In genomic region chr4:6777636-6778281, GRCh38 we compare ENCODE assay signal across 17 cellular contexts. TPM values are rescaled to one million over a fixed set of nuclear protein-coding genes. Genes with fewer than 3 reads are reported as not detected.
DNase-seq lines count a peak whose midpoint lies in the region; ATAC-seq, FAIRE-seq and TF ChIP-seq lines count a peak whose summit lies in the region.
"Had no signal": no experiment of that assay in that cellular context is flagged by ENCODE, and none has a peak within 500 bp of the region (broad histone marks: within the 10 kb centered on the region; RNA-seq: fewer than 3 reads in every experiment).

No MANE protein-coding gene starts in this region.

- no peaks in the 10 kb centered on the region for H3K27me3 Mint-ChIP-seq in T-helper 1 cell treated with Interleukin-12 subunit alpha and Interleukin-12 subunit beta and Interleukin-4 antibody, amounts not matched to agents 30 μg/mL and 1 μg/mL, for 36 hours (ENCODE audit: low read depth)
- peaks cover 5% of the 10 kb centered on the region for H3K27me3 Mint-ChIP-seq in activated B cell treated with CpG ODN at 0.5 μM for 24 hours
- H3K27me3 Mint-ChIP-seq in neural crest cell (ENCODE audit: low read depth), result peaks cover 12% of the 10 kb centered on the region

- no peaks in the 10 kb centered on the region for H3K36me3 Mint-ChIP-seq in T-helper 1 cell treated with Interleukin-12 subunit alpha and Interleukin-12 subunit beta and Interleukin-4 antibody, amounts not matched to agents 30 μg/mL and 1 μg/mL, for 36 hours (ENCODE audit: low read depth)
- H3K36me3 Mint-ChIP-seq in activated B cell treated with CpG ODN at 0.5 μM for 24 hours (ENCODE audit: low read depth) (no peaks in the 10 kb centered on the region), neural crest cell (ENCODE audit: low read depth) (no peaks in the 10 kb centered on the region)

- no peaks in the 10 kb centered on the region for H3K27me3 ChIP-seq in HL-60 (ENCODE audit: insufficient read depth, poor library complexity, severe bottlenecking)
- H3K27me3 ChIP-seq: colonic mucosa, tibial nerve had no signal

- peak overlapping the region; percentile 32 for H3K27ac ChIP-seq in HL-60 (replicated peaks)
- H3K27ac ChIP-seq: colonic mucosa, tibial nerve had no signal

- H3K9me3 Mint-ChIP-seq in T-helper 1 cell treated with Interleukin-12 subunit alpha and Interleukin-12 subunit beta and Interleukin-4 antibody, amounts not matched to agents 30 μg/mL and 1 μg/mL, for 36 hours, result no peaks in the 10 kb centered on the region
- H3K9me3 Mint-ChIP-seq in activated B cell treated with CpG ODN at 0.5 μM for 24 hours (no peaks in the 10 kb centered on the region), neural crest cell (no peaks in the 10 kb centered on the region)
- H3K9me3 Mint-ChIP-seq: H9 had no signal

- H3K4me3 Mint-ChIP-seq in T-helper 1 cell treated with Interleukin-12 subunit alpha and Interleukin-12 subunit beta and Interleukin-4 antibody, amounts not matched to agents 30 μg/mL and 1 μg/mL, for 36 hours, result no peak overlapping the region
- H3K4me3 Mint-ChIP-seq in activated B cell treated with CpG ODN at 0.5 μM for 24 hours, result peak overlapping the region; percentile 52
- H3K4me3 Mint-ChIP-seq in neural crest cell, result peak overlapping the region; percentile 38
- H3K4me3 Mint-ChIP-seq: H9 had no signal

- intact Hi-C loops in activated B cell treated with CpG ODN at 0.5 μM for 24 hours (cut with micrococcal nuclease), result no loop called here

- DNase-seq in T-helper 1 cell (no peak), HL-60 (ENCODE audit: low read depth in 1 of 2, low spot score in 1 of 2) (peak; percentile 55 to 73), activated B cell treated with CpG ODN at 0.5 μM for 24 hours (no peak), neural crest cell (ENCODE audit: low read depth, low spot score) (no peak), urothelium cell line (ENCODE audit: low spot score) (no peak)
- DNase-seq: colonic mucosa, EL, H9, left colon, NCI-H1092, NCI-H69, T-helper 9 cell had no signal

- ATAC-seq in activated B cell treated with CpG ODN at 0.5 μM for 24 hours (ENCODE audit: low read depth) (no peak), HG03565 (IDR thresholded peaks at IDR 0.05; ENCODE audit: unreplicated experiment) (no peak), esophagus mucosa (no peak)
- ATAC-seq: left colon had no signal

- H3K4me3 ChIP-seq in HL-60 (replicated peaks; ENCODE audit: insufficient read depth, low read length), result no peak overlapping the region; the same call in 1 of the 2 replicates
- H3K4me3 ChIP-seq: colonic mucosa, tibial nerve had no signal

- POLR2A ChIA-PET in activated B cell treated with CpG ODN at 0.5 μM for 24 hours (lab: Charles Lee), result interaction anchor here (0.9 kb wide), 1 partner anchor 137 kb away, joined by 3 read pairs; the partner anchor contains the start of gene MRFAP1

- CTCF ChIA-PET in activated B cell treated with CpG ODN at 0.5 μM for 24 hours (lab: Charles Lee), result interaction anchor here (1.3 kb wide), 1 partner anchor 96 kb away, joined by 9 read pairs; no protein-coding TSS in a partner anchor

- TF ChIP-seq CTCF in HL-60 (IDR thresholded peaks at IDR 0.05; ENCODE audit: insufficient read depth, low read length) (peak; percentile 5), activated B cell treated with CpG ODN at 0.5 μM for 24 hours (IDR thresholded peaks at IDR 0.05) (no peak), neural crest cell (conservative IDR thresholded peaks at IDR 0.05) (no peak)

- peak overlapping the region; percentile 56 for H3K27ac Mint-ChIP-seq in T-helper 1 cell treated with Interleukin-12 subunit alpha and Interleukin-12 subunit beta and Interleukin-4 antibody, amounts not matched to agents 30 μg/mL and 1 μg/mL, for 36 hours
- peak overlapping the region; percentile 68 for H3K27ac Mint-ChIP-seq in activated B cell treated with CpG ODN at 0.5 μM for 24 hours
- peak overlapping the region; percentile 94 for H3K27ac Mint-ChIP-seq in neural crest cell (ENCODE audit: unreplicated experiment)

- peaks cover 34% of the 10 kb centered on the region for H3K4me1 Mint-ChIP-seq in T-helper 1 cell treated with Interleukin-12 subunit alpha and Interleukin-12 subunit beta and Interleukin-4 antibody, amounts not matched to agents 30 μg/mL and 1 μg/mL, for 36 hours (ENCODE audit: low read depth)
- H3K4me1 Mint-ChIP-seq in activated B cell treated with CpG ODN at 0.5 μM for 24 hours, result peaks cover 11% of the 10 kb centered on the region
- peaks cover 49% of the 10 kb centered on the region for H3K4me1 Mint-ChIP-seq in neural crest cell

- no peak for FAIRE-seq in urothelium cell line (lab: Jason Lieb, UNC)
- FAIRE-seq: A204.1 had no signal

RNA-seq across cellular contexts. Expression of gene KIAA0232, which starts 4.8 kb away (rescaled TPM):
- total RNA-seq in activated B cell treated with CpG ODN at 0.5 μM for 24 hours (14.9 and 15.5 TPM in 2 replicates), neural crest cell (40.1 and 41.7 TPM in 2 replicates), esophagus mucosa (20.9 TPM)

Comparison
In these comparisons a context has a peak if more than half of its experiments do, and no peak if none do; other contexts are left out.
1. DNase-seq: peak in HL-60 (2 of 2); none in T-helper 1 cell (0 of 5), activated B cell treated with CpG ODN at 0.5 μM for 24 hours (single experiment), neural crest cell (single experiment) and urothelium cell line (single experiment).
2. Peak in every context shown above with its lines, with median percentiles within 50 percentile points of each other: H3K27ac Mint-ChIP-seq.